Comparison of ENCODE assay signal across 12 cellular contexts in genomic region chr10:22684707-22685106, GRCh38. TPM values are rescaled to one million over a fixed set of nuclear protein-coding genes. Genes with fewer than 3 reads are reported as not detected.
DNase-seq lines count a peak whose midpoint lies in the region; ATAC-seq, FAIRE-seq and TF ChIP-seq lines count a peak whose summit lies in the region.
"Had no signal": no experiment of that assay in that cellular context is flagged by ENCODE, and none has a peak within 500 bp of the region (broad histone marks: within the 10 kb centered on the region; RNA-seq: fewer than 3 reads in every experiment).

No MANE protein-coding gene starts in this region.

- no peak overlapping the region for H4K91ac ChIP-seq in H1 (replicated peaks; ENCODE audit: insufficient read length, low read length)

- no peak overlapping the region for H2AK5ac ChIP-seq in H1 (ENCODE audit: low read depth, low read length)

- H2BK12ac ChIP-seq in H1 (ENCODE audit: low read depth, low read length): no peak overlapping the region

- in situ Hi-C loops in ACHN (cut with HindIII; ENCODE audit: low pct_ligation_motif_present, low pct_unique_long_range_greater_than_20kb, low sequenced_read_pairs): no loop called here

- no peak overlapping the region for H2BK5ac ChIP-seq in H1 (ENCODE audit: low read depth, low read length)

- peak overlapping the region; percentile 67 for H3K27ac ChIP-seq in DND-41 (ENCODE audit: low read length)
- H3K27ac ChIP-seq in H1 (ENCODE audit: low read depth, low read length): no peak overlapping the region
- H3K27ac ChIP-seq: psoas muscle had no signal

- POLR2A ChIA-PET in H1 (lab: Charles Lee; ENCODE audit: partially characterized antibody): no interaction called here

- no peak overlapping the region for H2BK120ac ChIP-seq in H1 (replicated peaks; ENCODE audit: low read depth, low read length)

- no peak overlapping the region for H3K14ac ChIP-seq in H1 (ENCODE audit: insufficient read length)

- no peak for TF ChIP-seq RAD21 in H1 (IDR thresholded peaks at IDR 0.05 in 1 of 2, conservative IDR thresholded peaks at IDR 0.05 in 1 of 2; ENCODE audit: low read depth in 2 of 2, low read length in 2 of 2)

- no peak overlapping the region for H4K5ac ChIP-seq in H1 (ENCODE audit: insufficient read length, low read depth, low read length)

- 98% methylated on average over 5 of the region's 5 CpGs; no CpG with 5 or more reads in 1 of the 2 experiments for WGBS in H1 (ENCODE audit: extremely low coverage in 1 of 2, insufficient coverage in 1 of 2, insufficient read length in 1 of 2, insufficient replicate concordance in 2 of 2, low coverage in 1 of 2, low lambda C conversion rate in 2 of 2, missing lambda C conversion rate in 1 of 2), 2 experiments

- TF ChIP-seq POLR2A in H1 (IDR thresholded peaks at IDR 0.05; ENCODE audit: control extremely low read depth in 1 of 2, low read depth in 2 of 2, low read length in 2 of 2): no peak

- TF ChIP-seq CTCF in DND-41 (IDR thresholded peaks at IDR 0.05; ENCODE audit: borderline replicate concordance, extremely low read depth, low read length, poor library complexity, severe bottlenecking) (no peak), H1 (IDR thresholded peaks at IDR 0.05; ENCODE audit: control extremely low read depth in 1 of 3, insufficient read depth in 1 of 3, low read depth in 1 of 3, low read length in 3 of 3) (no peak)

- H3K36me3 ChIP-seq in DND-41 (ENCODE audit: insufficient read depth, low read length) (no peaks in the 10 kb centered on the region), H1 (ENCODE audit: control insufficient read depth in 2 of 4, insufficient read depth in 4 of 4, low read length in 3 of 4) (no peaks in the 10 kb centered on the region)

- FAIRE-seq in H1 (lab: Jason Lieb, UNC): no peak

- no peak overlapping the region for H3K9ac ChIP-seq in DND-41 (ENCODE audit: low read depth, low read length)
- H3K9ac ChIP-seq in H1 (replicated peaks in 1 of 4; ENCODE audit: extremely low read depth in 1 of 4, low read depth in 3 of 4, low read length in 3 of 4): no peak overlapping the region

- CTCF ChIA-PET in H1 (lab: Charles Lee; ENCODE audit: partially characterized antibody): no interaction called here

- H3K23me2 ChIP-seq in H1 (ENCODE audit: low read depth, low read length): 0 out of 2 replicates have a peak, but pooled peaks cover 2% of the 10 kb centered on the region

- no peak overlapping the region; a peak in 1 of 4 replicates for H3K4me3 ChIP-seq in DND-41 (ENCODE audit: low read depth in 1 of 2, low read length in 2 of 2)
- no peak overlapping the region for H3K4me3 ChIP-seq in H1 (ENCODE audit: extremely low read depth in 1 of 4, insufficient read depth in 2 of 4, low read depth in 3 of 4, low read length in 4 of 4)
- H3K4me3 ChIP-seq: mucosa of descending colon, psoas muscle had no signal

- 0 out of 2 replicates have a peak overlapping the region, but pooled peaks have one; percentile 53 for H2BK20ac ChIP-seq in H1 (ENCODE audit: low read length)

- DNase-seq in ACHN (peak; percentile 4), DND-41 (no peak), RPMI8226 (peak; percentile 86), H1 (ENCODE audit: low read depth in 1 of 2, low spot score in 2 of 2) (no peak), NCI-H1417 treated with DMSO at 0.1 percent for 48 hours (lab: John Stamatoyannopoulos, UW) (no peak), NCI-H2171 (lab: John Stamatoyannopoulos, UW) (no peak), cerebellum (ENCODE audit: low spot score) (no peak)
- DNase-seq in stimulated activated CD4-positive, alpha-beta T cell treated with anti-CD3 and anti-CD28 coated beads, Interleukin-4, amount 100 ng/mL, for 4 hours: no peak
- DNase-seq: aorta; mucosa of descending colon; psoas muscle; stimulated activated CD4-positive, alpha-beta T cell treated with anti-CD3 and anti-CD28 coated beads, Interleukin-4, amount 100 ng/mL, for 24 hours had no signal

- no peak for ATAC-seq in DND-41 (ENCODE audit: insufficient read depth, low read depth)
- ATAC-seq: mucosa of descending colon, psoas muscle had no signal

- H3K79me1 ChIP-seq in H1 (ENCODE audit: low read depth, low read length): peaks cover 10% of the 10 kb centered on the region

- peaks cover 81% of the 10 kb centered on the region for H3K4me1 ChIP-seq in DND-41 (ENCODE audit: insufficient read depth, low read length)
- peaks cover 8 to 29% (median 20%) of the 10 kb centered on the region in 4 experiments; a peak in 6 of 7 replicates for H3K4me1 ChIP-seq in H1 (replicated peaks in 1 of 4; ENCODE audit: control insufficient read depth in 3 of 4, insufficient read depth in 4 of 4, low read length in 3 of 4)
- H3K4me1 ChIP-seq: psoas muscle had no signal

- peaks cover 43% of the 10 kb centered on the region for H4K20me1 ChIP-seq in DND-41 (ENCODE audit: insufficient read depth, low read length)
- peaks cover 0 to 3% of the 10 kb centered on the region in 2 experiments for H4K20me1 ChIP-seq in H1 (replicated peaks in 1 of 2; ENCODE audit: control insufficient read depth in 1 of 2, insufficient read depth in 2 of 2, low read length in 2 of 2)

- peaks cover 83% of the 10 kb centered on the region for H3K79me2 ChIP-seq in DND-41 (ENCODE audit: insufficient read depth, low read length)
- peaks cover 27 to 97% of the 10 kb centered on the region in 2 experiments for H3K79me2 ChIP-seq in H1 (ENCODE audit: control insufficient read depth in 1 of 2, insufficient read depth in 2 of 2, low read length in 2 of 2)

- H3K4me2 ChIP-seq in DND-41 (ENCODE audit: insufficient read depth, low read length) (peak overlapping the region; percentile 55), H1 (ENCODE audit: insufficient read depth in 1 of 2, low read depth in 2 of 2, low read length in 2 of 2) (no peak overlapping the region)

- H3K27me3 ChIP-seq in DND-41 (ENCODE audit: insufficient read depth, low read length, poor library complexity) (no peaks in the 10 kb centered on the region), H1 (replicated peaks in 1 of 4; ENCODE audit: control insufficient read depth in 3 of 4, extremely low read depth in 1 of 4, insufficient read depth in 3 of 4, low read length in 3 of 4) (no peaks in the 10 kb centered on the region)

- no peak overlapping the region for H2BK15ac ChIP-seq in H1 (ENCODE audit: low read length)

- H4K8ac ChIP-seq in H1 (ENCODE audit: extremely low read depth, insufficient read depth, low read length): no peak overlapping the region

- H3K4ac ChIP-seq in H1 (replicated peaks; ENCODE audit: insufficient read length, low read depth, low read length): no peak overlapping the region

- H3K9me3 ChIP-seq in DND-41 (ENCODE audit: insufficient read depth, low read length, severe bottlenecking): no peaks in the 10 kb centered on the region
- no peaks in the 10 kb centered on the region for H3K9me3 ChIP-seq in H1 (ENCODE audit: insufficient read depth in 2 of 2, low read depth in 1 of 2, low read length in 1 of 2)
- H3K9me3 ChIP-seq: mucosa of descending colon, psoas muscle had no signal

- H3K18ac ChIP-seq in H1 (ENCODE audit: extremely low read depth, low read length): no peak overlapping the region

- H3K23ac ChIP-seq in H1 (ENCODE audit: insufficient read length): no peak overlapping the region

- H2AFZ ChIP-seq in DND-41 (ENCODE audit: low read depth, low read length) (no peak overlapping the region), H1 (ENCODE audit: low read length) (no peak overlapping the region)

- H3K56ac ChIP-seq in H1 (replicated peaks; ENCODE audit: insufficient read length, low read depth, low read length): no peak overlapping the region

- TF ChIP-seq EP300 in H1 (IDR thresholded peaks at IDR 0.05; ENCODE audit: borderline replicate concordance in 1 of 2, low read depth in 2 of 2, low read length in 2 of 2): no peak

TF ChIP-seq in H1, 55 proteins besides CTCF, POLR2A, EP300 and RAD21:
- TF ChIP-seq TAF1 (IDR thresholded peaks at IDR 0.05; ENCODE audit: low read depth, low read length): no peak
- TF ChIP-seq TAF7 (optimal IDR thresholded peaks at IDR 0.05; ENCODE audit: borderline replicate concordance, low read depth, low read length): no peak
- TF ChIP-seq SIN3A (conservative IDR thresholded peaks at IDR 0.05 in 1 of 2, IDR thresholded peaks at IDR 0.05 in 1 of 2; ENCODE audit: low read depth in 1 of 2, low read length in 2 of 2): no peak

RNA-seq across cellular contexts. Expression of gene PIP4K2A, which starts 29.7 kb away (rescaled TPM):
- total RNA-seq in H1 (2021; fragmentation: NEBNext Ultra II Directional; extraction: Animal tissue kit (Norgen Biotek cat#: 25700)): 57.1 and 60.9 TPM in 2 replicates
- 11.3 and 19.0 TPM in 2 replicates for polyA plus RNA-seq in H1 (2011; rRNA removed)
- 15.7 TPM for polyA plus RNA-seq in H1 (2011; cell fraction: cytosol; rRNA removed)
- polyA plus RNA-seq in H1 (2011; cell fraction: nucleus; rRNA removed): 6.1 TPM
- polyA plus RNA-seq in H1 (2012, experiment 1 of 2): 23.3 to 36.7 TPM (median 27.5 TPM) in 4 replicates
- 13.8 TPM for polyA plus RNA-seq in H1 (2012, experiment 2 of 2)
- 19.9 TPM for polyA plus RNA-seq in H1 (2013, experiment 1 of 2)
- polyA plus RNA-seq in H1 (2013, experiment 2 of 2): 21.7 TPM
- polyA minus RNA-seq in H1 (2011; rRNA and poly(A)+ RNA removed): 28.9 and 34.6 TPM in 2 replicates
- 22.9 TPM for polyA minus RNA-seq in H1 (2011; cell fraction: cytosol; rRNA and poly(A)+ RNA removed)
- 29.0 TPM for polyA minus RNA-seq in H1 (2011; cell fraction: nucleus; rRNA and poly(A)+ RNA removed)
- total RNA-seq in cerebellum: 22.7 TPM

Comparison
In these comparisons a context has a peak if more than half of its experiments do, and no peak if none do; other contexts are left out.
1. DNase-seq: peak in ACHN (single experiment) and RPMI8226 (single experiment); none in DND-41 (single experiment), H1 (0 of 2), NCI-H1417 treated with DMSO at 0.1 percent for 48 hours (single experiment), NCI-H2171 (single experiment), cerebellum (single experiment) and stimulated activated CD4-positive, alpha-beta T cell treated with anti-CD3 and anti-CD28 coated beads, Interleukin-4, amount 100 ng/mL, for 4 hours (0 of 2).